Comparison of ENCODE assay signal across 8 cellular contexts in genomic region chr12:89663577-89664357, GRCh38. TPM values are rescaled to one million over a fixed set of nuclear protein-coding genes. Genes with fewer than 3 reads are reported as not detected.
DNase-seq lines count a peak whose midpoint lies in the region; ATAC-seq, FAIRE-seq and TF ChIP-seq lines count a peak whose summit lies in the region.

No MANE protein-coding gene starts in this region.

- no peaks in the 10 kb centered on the region for H3K27me3 Mint-ChIP-seq in mesothelial cell of epicardium (ENCODE audit: low read depth)

- peaks cover 23% of the 10 kb centered on the region for H3K36me3 Mint-ChIP-seq in mesothelial cell of epicardium

- peak overlapping the region; percentile 36 for H3K27ac Mint-ChIP-seq in mesothelial cell of epicardium

- H3K4me3 Mint-ChIP-seq in mesothelial cell of epicardium = no peak overlapping the region

- H3K9me3 Mint-ChIP-seq in mesothelial cell of epicardium = peaks cover 17% of the 10 kb centered on the region

- TF ChIP-seq POLR2A in GM12892 (IDR thresholded peaks at IDR 0.05; ENCODE audit: low read depth, low read length) = no peak

- DNase-seq in GM12892 (ENCODE audit: insufficient read length) (peak; percentile 9), mesothelial cell of epicardium (ENCODE audit: low spot score in 2 of 2, unreplicated experiment in 2 of 2) (no peak), iPS-NIHi7 (ENCODE audit: extremely low spot score) (no peak), DMS79 (lab: John Stamatoyannopoulos, UW) (no peak), NCI-H446 treated with DMSO at 0.1 percent for 48 hours (lab: John Stamatoyannopoulos, UW) (no peak)
- DNase-seq in activated CD4-positive, alpha-beta T cell treated with anti-CD3 and anti-CD28 coated beads, Interleukin-2, amount 50 U/mL, for 4 hours = peak; percentile 4 to 17

- peaks cover 32% of the 10 kb centered on the region for H3K4me1 Mint-ChIP-seq in mesothelial cell of epicardium

- peak; percentile 71 for ATAC-seq in GM21515 (IDR thresholded peaks at IDR 0.05; ENCODE audit: unreplicated experiment)
- peak; percentile 51 for ATAC-seq in HG03571 (IDR thresholded peaks at IDR 0.05; ENCODE audit: unreplicated experiment)

- peak; percentile 78 for FAIRE-seq in GM12892 (lab: Jason Lieb, UNC)

- TF ChIP-seq CTCF in mesothelial cell of epicardium (IDR thresholded peaks at IDR 0.05; ENCODE audit: unreplicated experiment) = no peak

RNA-seq across cellular contexts. Expression of gene ATP2B1, which starts 44.9 kb away (rescaled TPM):
- 23.3 TPM for polyA plus RNA-seq in GM12892 (2012; ENCODE audit: missing spikeins)
- total RNA-seq in mesothelial cell of epicardium = 124 to 140 TPM (median 131 TPM) in 3 replicates

Comparison
In these comparisons a context has a peak if more than half of its experiments do, and no peak if none do; other contexts are left out.
1. DNase-seq: peak in GM12892 (single experiment) and activated CD4-positive, alpha-beta T cell treated with anti-CD3 and anti-CD28 coated beads, Interleukin-2, amount 50 U/mL, for 4 hours (2 of 2); none in mesothelial cell of epicardium (0 of 2), iPS-NIHi7 (single experiment), DMS79 (single experiment) and NCI-H446 treated with DMSO at 0.1 percent for 48 hours (single experiment).